Comparison of ENCODE assay signal across 15 cellular contexts in the genomic region with DNA sequence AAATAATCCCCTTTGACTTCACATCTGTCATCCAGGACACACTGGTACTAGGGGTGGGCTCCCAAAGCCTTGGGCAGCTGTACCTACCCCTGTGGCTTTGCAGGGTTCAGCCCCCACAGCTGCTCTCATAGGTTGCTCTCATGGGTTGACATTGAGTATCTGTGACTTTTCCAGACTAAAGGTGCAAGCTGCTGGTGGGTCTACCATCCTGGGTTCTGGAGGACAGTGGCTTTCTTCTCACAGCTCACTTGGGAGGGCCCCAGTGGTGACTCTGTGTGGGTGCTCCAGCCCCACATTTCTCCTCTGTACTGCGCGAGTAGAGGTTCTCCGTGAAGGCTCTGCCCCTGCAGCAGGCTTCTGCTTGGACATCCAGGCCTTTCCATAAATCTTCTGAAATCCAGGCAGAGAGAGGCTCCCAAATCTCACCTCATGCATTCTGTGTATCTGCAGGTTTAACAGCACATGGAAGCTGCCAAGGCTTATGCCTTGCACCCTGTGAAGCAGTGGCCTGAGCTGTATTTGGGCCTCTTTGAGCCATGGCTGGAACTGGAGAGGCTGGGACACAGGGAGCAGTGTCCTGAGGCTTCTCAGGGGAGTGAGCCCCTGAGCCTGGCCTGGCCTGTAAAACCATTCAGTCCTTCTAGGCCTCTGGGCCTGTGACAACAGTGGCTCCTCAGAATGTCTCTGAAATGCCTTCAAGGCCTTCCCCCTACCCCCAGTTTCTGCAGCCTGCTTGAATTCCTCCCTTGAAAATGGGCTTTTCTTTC. TPM values are rescaled to one million over a fixed set of nuclear protein-coding genes. Genes with fewer than 3 reads are reported as not detected.
DNase-seq lines count a peak whose midpoint lies in the region; ATAC-seq and TF ChIP-seq lines count a peak whose summit lies in the region.
"Had no signal": no experiment of that assay in that cellular context is flagged by ENCODE, and none has a peak within 500 bp of the region (broad histone marks: within the 10 kb centered on the region; RNA-seq: fewer than 3 reads in every experiment).

No MANE protein-coding gene starts in this region.

- peak; percentile 9 to 47 (median 37) for ATAC-seq in right lobe of liver
- peak; percentile 22 for ATAC-seq in upper lobe of right lung

- H3K27me3 ChIP-seq in right lobe of liver (no peaks in the 10 kb centered on the region), upper lobe of right lung (no peaks in the 10 kb centered on the region)

- no peaks in the 10 kb centered on the region for H3K27me3 Mint-ChIP-seq in endothelial cell (ENCODE audit: unreplicated experiment)
- H3K27me3 Mint-ChIP-seq: B cell; CD4-positive, alpha-beta T cell; IgD-negative memory B cell had no signal

- intact Hi-C loops in right lobe of liver (cut with DNase I) (no loop called here), upper lobe of right lung (cut with DNase I) (no loop called here)

- CTCF ChIA-PET in HEK293 (lab: Yijun Ruan, JAX) = no interaction called here

- H3K27ac Mint-ChIP-seq in endothelial cell (ENCODE audit: unreplicated experiment) = peak overlapping the region; percentile 67
- H3K27ac Mint-ChIP-seq: B cell; CD4-positive, alpha-beta T cell had no signal

- no CpG with 5 or more reads among the region's 3 CpGs for whole genome bisulfite sequencing in right lobe of liver (ENCODE audit: insufficient coverage, low coverage, low lambda C conversion rate, missing lambda C conversion rate)

- POLR2A ChIA-PET in HEK293 (lab: Yijun Ruan, JAX) = interaction anchor here (0.6 kb wide), 1 partner anchor 300 kb away, joined by 3 read pairs; no protein-coding TSS in a partner anchor

- no peaks in the 10 kb centered on the region for H3K9me3 Mint-ChIP-seq in endothelial cell (ENCODE audit: unreplicated experiment)

- H3K4me1 Mint-ChIP-seq in endothelial cell (ENCODE audit: unreplicated experiment) = peaks cover 21% of the 10 kb centered on the region

- TF ChIP-seq CTCF in HEK293 (tag by site-specific recombination; IDR thresholded peaks at IDR 0.05) = no peak
- no peak for TF ChIP-seq CTCF in endothelial cell (IDR thresholded peaks at IDR 0.05; ENCODE audit: unreplicated experiment)
- no peak for TF ChIP-seq CTCF in right lobe of liver (IDR thresholded peaks at IDR 0.05)
- no peak for TF ChIP-seq CTCF in upper lobe of right lung (IDR thresholded peaks at IDR 0.05)
- TF ChIP-seq CTCF in GM20000 (IDR thresholded peaks at IDR 0.05; ENCODE audit: extremely low read depth, missing control alignments) = no peak

- H3K4me1 ChIP-seq in HEK293 (ENCODE audit: control insufficient read depth, insufficient read depth, low read length) = no peaks in the 10 kb centered on the region
- peaks cover 0 to 36% (median 17%) of the 10 kb centered on the region in 4 donors for H3K4me1 ChIP-seq in right lobe of liver
- H3K4me1 ChIP-seq in upper lobe of right lung = no peaks in the 10 kb centered on the region

- H3K4me3 ChIP-seq in HEK293 (ENCODE audit: low read depth, low read length) (no peak overlapping the region), right lobe of liver (no peak overlapping the region), upper lobe of right lung (no peak overlapping the region)

- no peak overlapping the region for H3K27ac ChIP-seq in HEK293 (ENCODE audit: extremely low read depth, low read depth, low read length)
- peak overlapping the region in 2 of 3 donors; percentile 63 to 80 for H3K27ac ChIP-seq in right lobe of liver
- H3K27ac ChIP-seq in upper lobe of right lung = no peak overlapping the region

- TF ChIP-seq POLR2A in right lobe of liver (IDR thresholded peaks at IDR 0.05) = no peak

- H3K9me3 ChIP-seq in HEK293 (ENCODE audit: control insufficient read depth, insufficient read depth, low read depth, low read length) (no peaks in the 10 kb centered on the region), right lobe of liver (no peaks in the 10 kb centered on the region), upper lobe of right lung (no peaks in the 10 kb centered on the region)

- H3K36me3 Mint-ChIP-seq in endothelial cell (ENCODE audit: low read depth, unreplicated experiment) = peaks cover 63% of the 10 kb centered on the region

- DNase-seq in endothelial cell (ENCODE audit: low spot score) = no peak
- no peak for DNase-seq in right lobe of liver
- no peak for DNase-seq in upper lobe of right lung
- DNase-seq in GM20000 (ENCODE audit: low spot score) = no peak
- DNase-seq in inferior parietal cortex (ENCODE audit: extremely low spot score) = no peak
- DNase-seq in activated naive CD4-positive, alpha-beta T cell treated with Interleukin-2 at 50 U/mL for 16 hours = no peak
- DNase-seq: ACHN; C1 segment of cervical spinal cord; Calu3; CD4-positive, alpha-beta T cell; DMS 273 treated with DMSO at 0.1 percent for 48 hours; GOT3 had no signal

- peak overlapping the region; percentile 74 for H3K4me3 Mint-ChIP-seq in endothelial cell (ENCODE audit: unreplicated experiment)
- H3K4me3 Mint-ChIP-seq: B cell; CD4-positive, alpha-beta T cell; IgD-negative memory B cell had no signal

- H3K36me3 ChIP-seq in HEK293 (ENCODE audit: control insufficient read depth in 2 of 2, insufficient read depth in 1 of 2, low read length in 2 of 2) = peaks cover 7 to 61% of the 10 kb centered on the region in 2 experiments; a peak in 2 of 3 replicates
- H3K36me3 ChIP-seq in right lobe of liver = peaks cover 0 to 1% (median under 1%) of the 10 kb centered on the region in 4 donors
- H3K36me3 ChIP-seq in upper lobe of right lung = peaks cover 16% of the 10 kb centered on the region

TF ChIP-seq in HEK293, 187 proteins besides CTCF, POLR2A, EP300 and RAD21:
- TF ChIP-seq SETDB1 (IDR thresholded peaks at IDR 0.05; ENCODE audit: insufficient read length, low read length) (peak; percentile 81), ZNF169 (tag by site-specific recombination; IDR thresholded peaks at IDR 0.05) (no peak), ZNF585B (tag by site-specific recombination; IDR thresholded peaks at IDR 0.05) (peak; percentile 96), TRIM28 (IDR thresholded peaks at IDR 0.05; ENCODE audit: borderline replicate concordance, low read length) (peak; percentile 19; the same call in 1 of the 2 replicates), ZNF366 (tag by site-specific recombination; conservative IDR thresholded peaks at IDR 0.05) (no peak), ZNF311 (tag by site-specific recombination; IDR thresholded peaks at IDR 0.05; ENCODE audit: borderline replicate concordance) (no peak)

RNA-seq across cellular contexts. Expression of a gene that starts 52.2 kb away (rescaled TPM):
- total RNA-seq in endothelial cell (ENCODE audit: unreplicated experiment) = 104 TPM
- total RNA-seq in right lobe of liver = 10 to 100 TPM; 14.5 to 18.9 (median 16.5) TPM
- 23.9 TPM for total RNA-seq in upper lobe of right lung

Comparison
In these comparisons a context has a peak if more than half of its experiments do, and no peak if none do; other contexts are left out.
1. H3K27ac ChIP-seq: peak in right lobe of liver (2 of 3); none in HEK293 (single experiment) and upper lobe of right lung (single experiment).